In the genomic region with DNA sequence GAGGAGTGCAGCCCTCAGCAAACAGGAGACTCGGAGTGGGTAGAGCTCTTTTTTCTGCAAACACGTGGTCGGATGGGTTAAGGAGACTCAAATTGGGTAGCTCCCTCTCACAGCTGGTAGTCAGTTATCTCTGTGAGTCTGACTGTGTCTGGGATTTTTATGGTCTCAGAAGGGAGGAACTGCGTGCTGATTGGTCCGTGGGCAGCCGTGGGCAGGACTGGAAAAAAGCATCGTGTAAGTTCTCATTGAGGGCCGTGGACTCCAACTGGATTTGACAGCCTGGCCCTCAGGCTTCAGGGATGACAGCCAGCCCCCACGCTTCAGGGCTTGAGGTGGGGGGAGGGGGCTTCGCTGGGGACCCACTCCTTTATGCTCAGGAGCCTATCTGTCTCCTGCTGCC, we compare ENCODE assay signal across 15 cellular contexts.
"Had no signal": no experiment of that assay in that cellular context is flagged by ENCODE, and none has a peak within 500 bp of the region (broad histone marks: within the 10 kb centered on the region; RNA-seq: fewer than 3 reads in every experiment).

No MANE protein-coding gene starts in this region.

- H3K27me3 ChIP-seq: colonic mucosa, esophagus squamous epithelium, neutrophil, suprapubic skin had no signal

- H3K27me3 Mint-ChIP-seq: naive thymus-derived CD4-positive, alpha-beta T cell had no signal

- H3K4me1 ChIP-seq: colonic mucosa, esophagus squamous epithelium, suprapubic skin had no signal

- ATAC-seq: activated naive CD4-positive, alpha-beta T cell treated with anti-CD3 and anti-CD28 coated beads, Interleukin-2, amount 50 U/mL, for 72 hours; naive thymus-derived CD4-positive, alpha-beta T cell had no signal

- DNase-seq: activated CD4-positive, alpha-beta T cell treated with anti-CD3 and anti-CD28 coated beads, Interleukin-2, amount 50 U/mL, for 4 hours; activated CD4-positive, CD25-positive, alpha-beta regulatory T cell treated with anti-CD3 and anti-CD28 coated beads, Interleukin-2, amount 50 U/mL, for 72 hours; activated effector memory CD4-positive, alpha-beta T cell treated with Interleukin-2 at 50 U/mL for 16 hours; central memory CD4-positive, alpha-beta T cell; colonic mucosa; esophagus squamous epithelium; naive thymus-derived CD4-positive, alpha-beta T cell; small intestine; stimulated activated CD4-positive, alpha-beta T cell treated with anti-CD3 and anti-CD28 coated beads, Interleukin-4, amount 100 ng/mL, for 24 hours; stimulated activated naive CD4-positive, alpha-beta T cell treated with Interleukin-2 at 50 U/mL for 16 hours; trophoblast cell had no signal

- H3K4me3 Mint-ChIP-seq: naive thymus-derived CD4-positive, alpha-beta T cell; T-helper 2 cell treated with Interferon-gamma antibody and Interleukin-4, amounts not matched to agents 5 μg/mL and 100 μg/mL, for 36 hours had no signal

- H3K27ac ChIP-seq: colonic mucosa, esophagus squamous epithelium, neutrophil, suprapubic skin had no signal

- H3K9me3 ChIP-seq: colonic mucosa, esophagus squamous epithelium, neutrophil had no signal

- H3K4me1 Mint-ChIP-seq: naive thymus-derived CD4-positive, alpha-beta T cell had no signal

- H3K36me3 Mint-ChIP-seq: activated naive CD4-positive, alpha-beta T cell treated with anti-CD3 and anti-CD28 coated beads, Interleukin-2, amount 50 U/mL, for 72 hours; naive thymus-derived CD4-positive, alpha-beta T cell had no signal

- H3K27ac Mint-ChIP-seq: activated naive CD4-positive, alpha-beta T cell treated with anti-CD3 and anti-CD28 coated beads, Interleukin-2, amount 50 U/mL, for 72 hours; naive thymus-derived CD4-positive, alpha-beta T cell; T-helper 2 cell treated with Interferon-gamma antibody and Interleukin-4, amounts not matched to agents 5 μg/mL and 100 μg/mL, for 36 hours had no signal

- H3K36me3 ChIP-seq: colonic mucosa, esophagus squamous epithelium, neutrophil, suprapubic skin had no signal

- H3K4me3 ChIP-seq: colonic mucosa, esophagus squamous epithelium, suprapubic skin had no signal
